11 cellular contexts compared by ENCODE assay signal in the genomic region with DNA sequence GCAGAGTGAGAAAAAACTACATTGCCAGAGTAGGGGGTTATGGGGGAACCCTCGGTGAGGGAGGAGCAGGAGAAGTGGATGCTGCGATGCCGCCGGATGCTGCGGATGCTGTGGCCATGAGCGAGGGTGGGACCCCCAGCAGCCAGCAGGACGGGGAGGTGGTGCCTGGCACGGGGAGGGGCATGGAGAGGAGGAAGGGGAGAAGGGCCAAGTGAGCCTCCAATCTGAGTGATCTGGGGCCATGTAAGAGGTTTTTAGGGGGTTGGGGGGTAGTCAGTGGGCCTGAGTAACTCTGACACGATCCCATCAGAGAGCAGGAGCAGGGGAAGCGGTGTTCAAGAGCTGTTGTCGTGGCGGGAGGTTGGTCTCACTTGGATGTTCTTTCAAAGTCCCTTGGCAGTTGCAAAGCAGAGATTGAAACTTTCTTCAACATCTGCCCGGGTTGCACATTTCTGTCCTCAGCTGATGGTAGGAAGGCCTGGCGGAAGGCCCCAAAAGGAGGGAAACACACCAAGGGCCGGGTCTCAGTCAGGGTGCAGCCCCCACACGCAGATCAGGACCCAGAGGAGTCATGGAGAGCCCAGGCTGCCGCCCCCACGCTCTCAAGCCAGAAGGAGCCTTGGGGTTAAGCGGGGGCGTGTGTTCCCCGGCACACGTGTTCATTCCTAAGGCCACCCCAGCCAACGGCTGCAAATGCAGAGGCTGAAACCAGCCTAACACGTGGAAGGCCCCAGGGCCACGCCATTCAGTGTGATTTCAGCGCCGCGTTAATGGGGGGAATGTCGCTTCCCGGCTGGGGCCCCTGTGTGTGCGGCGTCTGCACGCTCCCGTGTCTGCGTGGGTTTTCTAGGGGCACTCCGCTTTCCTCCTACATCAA.
DNase-seq lines count a peak whose midpoint lies in the region; ATAC-seq, FAIRE-seq and TF ChIP-seq lines count a peak whose summit lies in the region.
"Had no signal": no experiment of that assay in that cellular context is flagged by ENCODE, and none has a peak within 500 bp of the region (broad histone marks: within the 10 kb centered on the region; RNA-seq: fewer than 3 reads in every experiment).

No MANE protein-coding gene starts in this region.

- H3K9me3 Mint-ChIP-seq in activated T-cell treated with anti-CD3 and anti-CD28 coated beads, Interleukin-2, amount 50 U/mL, for 24 hours = no peaks in the 10 kb centered on the region
- no peaks in the 10 kb centered on the region for H3K9me3 Mint-ChIP-seq in central memory CD8-positive, alpha-beta T cell
- no peaks in the 10 kb centered on the region for H3K9me3 Mint-ChIP-seq in mesothelial cell of epicardium

- FAIRE-seq in GM12892 (lab: Jason Lieb, UNC) = no peak
- FAIRE-seq: endometrium had no signal

- no peaks in the 10 kb centered on the region for H3K27me3 Mint-ChIP-seq in activated T-cell treated with anti-CD3 and anti-CD28 coated beads, Interleukin-2, amount 50 U/mL, for 24 hours
- peaks cover 4% of the 10 kb centered on the region for H3K27me3 Mint-ChIP-seq in central memory CD8-positive, alpha-beta T cell
- H3K27me3 Mint-ChIP-seq in mesothelial cell of epicardium (ENCODE audit: low read depth) = no peaks in the 10 kb centered on the region

- H3K27me3 ChIP-seq in transverse colon = no peaks in the 10 kb centered on the region

- no peak overlapping the region for H3K4me3 Mint-ChIP-seq in activated T-cell treated with anti-CD3 and anti-CD28 coated beads, Interleukin-2, amount 50 U/mL, for 24 hours
- no peak overlapping the region for H3K4me3 Mint-ChIP-seq in central memory CD8-positive, alpha-beta T cell
- H3K4me3 Mint-ChIP-seq in mesothelial cell of epicardium = no peak overlapping the region

- H3K36me3 ChIP-seq in transverse colon = no peaks in the 10 kb centered on the region

- no peak for ATAC-seq in central memory CD8-positive, alpha-beta T cell (replicated peaks; ENCODE audit: extremely low read depth, poor library complexity, severe bottlenecking)
- no peak for ATAC-seq in GM18870 (IDR thresholded peaks at IDR 0.05; ENCODE audit: unreplicated experiment)
- no peak for ATAC-seq in GM21723 (IDR thresholded peaks at IDR 0.05; ENCODE audit: unreplicated experiment)

- in situ Hi-C loops in transverse colon (cut with MboI; ENCODE audit: low pct_ligation_motif_present in 1 of 4, low pct_unique_long_range_greater_than_20kb in 1 of 4, low sequenced_read_pairs in 3 of 4) = no loop called here

- no peaks in the 10 kb centered on the region for H3K9me3 ChIP-seq in transverse colon

- H3K27ac ChIP-seq in transverse colon = peak overlapping the region in 3 of 4 donors; percentile 39 to 57 (median 54)

- H3K36me3 Mint-ChIP-seq in activated T-cell treated with anti-CD3 and anti-CD28 coated beads, Interleukin-2, amount 50 U/mL, for 24 hours (ENCODE audit: low read depth) = no peaks in the 10 kb centered on the region
- peaks cover 2% of the 10 kb centered on the region for H3K36me3 Mint-ChIP-seq in central memory CD8-positive, alpha-beta T cell (ENCODE audit: insufficient read depth)
- no peaks in the 10 kb centered on the region for H3K36me3 Mint-ChIP-seq in mesothelial cell of epicardium

- H3K27ac Mint-ChIP-seq in activated T-cell treated with anti-CD3 and anti-CD28 coated beads, Interleukin-2, amount 50 U/mL, for 24 hours = peak overlapping the region; percentile 85
- H3K27ac Mint-ChIP-seq in central memory CD8-positive, alpha-beta T cell (ENCODE audit: low read depth) = peak overlapping the region; percentile 49
- peak overlapping the region; percentile 58 for H3K27ac Mint-ChIP-seq in mesothelial cell of epicardium

- no peak overlapping the region for H3K4me3 ChIP-seq in transverse colon

- peaks cover 0 to 24% (median 9%) of the 10 kb centered on the region in 4 donors for H3K4me1 ChIP-seq in transverse colon

- WGBS in transverse colon (ENCODE audit: low coverage in 1 of 2), 2 donors = 74 to 81% methylated on average over 14 to 30 of the region's 36 CpGs

- peaks cover 3% of the 10 kb centered on the region for H3K4me1 Mint-ChIP-seq in activated T-cell treated with anti-CD3 and anti-CD28 coated beads, Interleukin-2, amount 50 U/mL, for 24 hours (ENCODE audit: low read depth)
- H3K4me1 Mint-ChIP-seq in central memory CD8-positive, alpha-beta T cell = peaks cover 5% of the 10 kb centered on the region
- peaks cover 10% of the 10 kb centered on the region for H3K4me1 Mint-ChIP-seq in mesothelial cell of epicardium

- DNase-seq in activated T-cell treated with anti-CD3 and anti-CD28 coated beads, Interleukin-2, amount 50 U/mL, for 24 hours = no peak
- no peak for DNase-seq in activated T-cell treated with anti-CD3 and anti-CD28 coated beads, Interleukin-2, amount 50 U/mL, for 1 hour
- DNase-seq in central memory CD8-positive, alpha-beta T cell (ENCODE audit: low spot score in 2 of 2) = no peak
- DNase-seq in mesothelial cell of epicardium (ENCODE audit: low spot score in 2 of 2, unreplicated experiment in 2 of 2) (no peak), transverse colon (no peak), GM12892 (ENCODE audit: insufficient read length) (no peak)
- DNase-seq: DND-41, retina had no signal

- TF ChIP-seq CTCF in mesothelial cell of epicardium (IDR thresholded peaks at IDR 0.05; ENCODE audit: unreplicated experiment) = no peak
- no peak for TF ChIP-seq CTCF in transverse colon (IDR thresholded peaks at IDR 0.05)

- intact Hi-C loops in transverse colon (cut with DNase I; ENCODE audit: low total_unique reads) = no loop called here

- TF ChIP-seq POLR2A in transverse colon (IDR thresholded peaks at IDR 0.05) (no peak), GM12892 (IDR thresholded peaks at IDR 0.05; ENCODE audit: low read depth, low read length) (no peak)

- TF ChIP-seq EP300 in transverse colon (IDR thresholded peaks at IDR 0.05; ENCODE audit: low read depth) = no peak
